ENCODE assay signal across 1 cellular context in genomic region chr2:205409403-205409802, GRCh38.
A peak's percentile ranks its signal among the peaks of the same experiment; 100 is the strongest.
TF ChIP-seq lines count a peak whose summit lies in the region.

No MANE protein-coding gene starts in this region.

TF ChIP-seq in SK-N-SH, 30 proteins besides CTCF, POLR2A, EP300 and RAD21 (continued from another document):
- peak; percentile 48; the same call in 1 of the 2 replicates for TF ChIP-seq PBX3 (IDR thresholded peaks at IDR 0.05)
- TF ChIP-seq ZBTB33 (IDR thresholded peaks at IDR 0.05; ENCODE audit: borderline replicate concordance, low read depth) = no peak
TF ChIP-seq in SK-N-SH: peak in this region for 1.
